ENCODE assay signal across 8 cellular contexts in genomic region chr7:23273141-23273599, GRCh38. TPM values are rescaled to one million over a fixed set of nuclear protein-coding genes. Genes with fewer than 3 reads are reported as not detected.
A peak's percentile ranks its signal among the peaks of the same experiment; 100 is the strongest.
DNase-seq lines count a peak whose midpoint lies in the region; ATAC-seq and TF ChIP-seq lines count a peak whose summit lies in the region.

No MANE protein-coding gene starts in this region.

- H3K23ac ChIP-seq in IMR-90 (ENCODE audit: low read depth, low read length): peak overlapping the region; percentile 55; the same call in 1 of the 2 replicates

- ATAC-seq in GM21619 (IDR thresholded peaks at IDR 0.05; ENCODE audit: unreplicated experiment) (peak; percentile 95), IMR-90 (ENCODE audit: low read depth) (peak; percentile 92)
- ATAC-seq in stimulated activated naive CD8-positive, alpha-beta T cell treated with anti-CD3 and anti-CD28 coated beads, Interleukin-15, amount 100 ng/mL, for 72 hours: peak; percentile 98

- peaks cover 2% of the 10 kb centered on the region; the same call in 1 of the 2 replicates for H3K9me1 ChIP-seq in IMR-90 (ENCODE audit: insufficient read depth, low read length)

- no CpG with 5 or more reads among the region's 11 CpGs for WGBS in IMR-90 (ENCODE audit: extremely low coverage in 2 of 2, insufficient read length in 1 of 2), 2 experiments
- WGBS in esophagus muscularis mucosa: 20% methylated on average over 11 of the region's 11 CpGs

- no peak overlapping the region for H2BK20ac ChIP-seq in IMR-90 (ENCODE audit: low read depth, low read length)

- H4K20me1 ChIP-seq in DOHH2 (ENCODE audit: control insufficient read depth, insufficient read depth, low read depth, low read length) (no peaks in the 10 kb centered on the region), IMR-90 (ENCODE audit: insufficient read depth, low read length) (no peaks in the 10 kb centered on the region), OCI-LY3 (ENCODE audit: insufficient read depth, low read length) (no peaks in the 10 kb centered on the region)

- no peak overlapping the region for H4K5ac ChIP-seq in IMR-90 (ENCODE audit: low read depth, low read length)

- no peak overlapping the region for H3K4me3 Mint-ChIP-seq in nephron progenitor cell
- H3K4me3 Mint-ChIP-seq in stimulated activated naive CD8-positive, alpha-beta T cell treated with anti-CD3 and anti-CD28 coated beads, Interleukin-15, amount 100 ng/mL, for 72 hours: peak overlapping the region; percentile 80

- CTCF ChIA-PET in IMR-90 (lab: Yijun Ruan, JAX): interaction anchor here (0.5 to 4.2 kb wide), 26 partner anchors 10 to 1858 kb away, joined by 3 to 34 read pairs (median 4); no protein-coding TSS in a partner anchor

- H3K27me3 ChIP-seq in DOHH2 (ENCODE audit: control insufficient read depth, low read length) (peaks cover 7% of the 10 kb centered on the region; the same call in 1 of the 2 replicates), IMR-90 (ENCODE audit: control insufficient read depth, insufficient read depth, low read length) (peaks cover 17% of the 10 kb centered on the region), OCI-LY3 (ENCODE audit: low read depth, low read length) (no peaks in the 10 kb centered on the region), esophagus muscularis mucosa (peaks cover 0 to 5% (median 0%) of the 10 kb centered on the region in 4 donors)

- H3K4me1 ChIP-seq in DOHH2 (ENCODE audit: control insufficient read depth, low read length) (peaks cover 22% of the 10 kb centered on the region), IMR-90 (ENCODE audit: control insufficient read depth, insufficient read depth, low read length) (peaks cover 2% of the 10 kb centered on the region; the same call in 1 of the 2 replicates), OCI-LY3 (ENCODE audit: low read length) (peaks cover 14% of the 10 kb centered on the region), esophagus muscularis mucosa (peaks cover 0 to 8% (median 3%) of the 10 kb centered on the region in 4 donors)

- H3K4ac ChIP-seq in IMR-90 (ENCODE audit: low read depth, low read length): no peak overlapping the region

- H3K79me2 ChIP-seq in DOHH2 (ENCODE audit: control insufficient read depth, low read length) (no peaks in the 10 kb centered on the region), OCI-LY3 (ENCODE audit: low read length) (no peaks in the 10 kb centered on the region)

- TF ChIP-seq RAD21 in IMR-90 (IDR thresholded peaks at IDR 0.05; ENCODE audit: low read length): peak; percentile 80

- TF ChIP-seq POLR2A in IMR-90 (IDR thresholded peaks at IDR 0.05; ENCODE audit: low read depth, low read length) (no peak), esophagus muscularis mucosa (IDR thresholded peaks at IDR 0.05; ENCODE audit: low read depth) (no peak)

- no peak overlapping the region for H3K14ac ChIP-seq in IMR-90 (replicated peaks; ENCODE audit: low read depth, low read length)

- H3K36me3 ChIP-seq in DOHH2 (ENCODE audit: control insufficient read depth, low read length) (no peaks in the 10 kb centered on the region), IMR-90 (ENCODE audit: control insufficient read depth, insufficient read depth, low read length) (no peaks in the 10 kb centered on the region), OCI-LY3 (replicated peaks; ENCODE audit: low read depth, low read length) (no peaks in the 10 kb centered on the region), esophagus muscularis mucosa (peaks cover 0 to 22% (median 7%) of the 10 kb centered on the region in 4 donors)

- peak overlapping the region; percentile 68 for H3K4me2 ChIP-seq in DOHH2 (ENCODE audit: low read length)
- peak overlapping the region; percentile 72; the same call in 1 of the 2 replicates for H3K4me2 ChIP-seq in IMR-90 (ENCODE audit: low read depth, low read length)
- H3K4me2 ChIP-seq in OCI-LY3 (ENCODE audit: low read length): peak overlapping the region; percentile 85

- H2BK120ac ChIP-seq in IMR-90 (ENCODE audit: low read depth, low read length): no peak overlapping the region; the same call in 1 of the 2 replicates

- H3K9me3 Mint-ChIP-seq in nephron progenitor cell: no peaks in the 10 kb centered on the region
- H3K9me3 Mint-ChIP-seq in stimulated activated naive CD8-positive, alpha-beta T cell treated with anti-CD3 and anti-CD28 coated beads, Interleukin-15, amount 100 ng/mL, for 72 hours: no peaks in the 10 kb centered on the region

- BruUV-seq in IMR-90 (replicated peaks; lab: Mats Ljungman, UMichigan): no TSS peak

- H3K27me3 Mint-ChIP-seq in nephron progenitor cell (ENCODE audit: low read depth, poor library complexity): peaks cover 24% of the 10 kb centered on the region
- H3K27me3 Mint-ChIP-seq in stimulated activated naive CD8-positive, alpha-beta T cell treated with anti-CD3 and anti-CD28 coated beads, Interleukin-15, amount 100 ng/mL, for 72 hours: peaks cover 8% of the 10 kb centered on the region

- H3K4me3 ChIP-seq in DOHH2 (ENCODE audit: low read length) (peak overlapping the region; percentile 61), IMR-90 (ENCODE audit: insufficient read depth, low read depth, low read length) (no peak overlapping the region), OCI-LY3 (ENCODE audit: low read length) (peak overlapping the region; percentile 81), esophagus muscularis mucosa (no peak overlapping the region)

- 0 out of 2 replicates have a peak overlapping the region, but pooled peaks have one; percentile 59 for H2AK5ac ChIP-seq in IMR-90 (ENCODE audit: low read depth, low read length)

- no peak overlapping the region for H3K9ac ChIP-seq in IMR-90 (ENCODE audit: low read depth, low read length)
- H3K9ac ChIP-seq in OCI-LY3 (ENCODE audit: low read length): peak overlapping the region; percentile 62

- in situ Hi-C loops in IMR-90 (cut with MboI; ENCODE audit: low sequenced_read_pairs): loop anchor here (10.0 kb wide), 1 partner anchor 432 kb away; no protein-coding TSS in a partner anchor

- H2BK15ac ChIP-seq in IMR-90 (ENCODE audit: low read depth, low read length): no peak overlapping the region

- H3K9me3 ChIP-seq in DOHH2 (ENCODE audit: control insufficient read depth, insufficient read depth, low read length) (no peaks in the 10 kb centered on the region), IMR-90 (ENCODE audit: control insufficient read depth, insufficient read depth, low read length) (no peaks in the 10 kb centered on the region), OCI-LY3 (ENCODE audit: insufficient read depth, low read length) (no peaks in the 10 kb centered on the region), esophagus muscularis mucosa (no peaks in the 10 kb centered on the region)

- H3K27ac Mint-ChIP-seq in nephron progenitor cell: no peak overlapping the region
- H3K27ac Mint-ChIP-seq in stimulated activated naive CD8-positive, alpha-beta T cell treated with anti-CD3 and anti-CD28 coated beads, Interleukin-15, amount 100 ng/mL, for 72 hours: peak overlapping the region in 1 of 2 donors; percentile 83

- H2AFZ ChIP-seq in IMR-90 (replicated peaks; ENCODE audit: low read length, poor library complexity) (peak overlapping the region; percentile 38), OCI-LY3 (ENCODE audit: low read depth, low read length) (peak overlapping the region; percentile 86)

- DNase-seq in IMR-90 (peak; percentile 96), esophagus muscularis mucosa (ENCODE audit: extremely low spot score) (peak; percentile 93), nephron progenitor cell (peak; percentile 87)
- DNase-seq in activated CD8-positive, alpha-beta memory T cell treated with anti-CD3 and anti-CD28 coated beads, Interleukin-2, amount 50 U/mL, for 48 hours: peak; percentile 97
- peak; percentile 83 to 89 for DNase-seq in stimulated activated naive CD8-positive, alpha-beta T cell treated with anti-CD3 and anti-CD28 coated beads, Interleukin-15, amount 100 ng/mL, for 72 hours

- no peak overlapping the region for H3K18ac ChIP-seq in IMR-90 (ENCODE audit: low read depth, low read length)

- no peaks in the 10 kb centered on the region for H3K79me1 ChIP-seq in IMR-90 (ENCODE audit: low read depth in 1 of 2, low read length in 2 of 2)

- peak; percentile 97 for TF ChIP-seq CTCF in DOHH2 (IDR thresholded peaks at IDR 0.05; ENCODE audit: low read depth, low read length, poor library complexity, severe bottlenecking)
- peak; percentile 86 for TF ChIP-seq CTCF in IMR-90 (conservative IDR thresholded peaks at IDR 0.05; ENCODE audit: low read depth, low read length)
- TF ChIP-seq CTCF in OCI-LY3 (IDR thresholded peaks at IDR 0.05; ENCODE audit: low read depth, low read length): peak; percentile 75
- peak; percentile 52 to 82 (median 62) for TF ChIP-seq CTCF in esophagus muscularis mucosa (IDR thresholded peaks at IDR 0.05)
- TF ChIP-seq CTCF in nephron progenitor cell (IDR thresholded peaks at IDR 0.05): peak; percentile 76

- intact Hi-C loops in IMR-90 (cut with micrococcal nuclease) (loop anchor here (1.0 to 2.0 kb wide), 3 partner anchors 88 to 439 kb away; no protein-coding TSS in a partner anchor), esophagus muscularis mucosa (cut with DNase I) (no loop called here)

- POLR2A ChIA-PET in IMR-90 (lab: Charles Lee; ENCODE audit: unreplicated experiment): no interaction called here

- no peak for TF ChIP-seq EP300 in esophagus muscularis mucosa (IDR thresholded peaks at IDR 0.05)

- H2AK9ac ChIP-seq in IMR-90 (replicated peaks; ENCODE audit: low read depth, low read length, poor library complexity): no peak overlapping the region

- H3K56ac ChIP-seq in IMR-90 (ENCODE audit: extremely low read depth, insufficient read depth, low read length): no peak overlapping the region

- H2BK5ac ChIP-seq in IMR-90 (ENCODE audit: low read depth, low read length, poor library complexity, severe bottlenecking): no peak overlapping the region

- no peak overlapping the region for H4K8ac ChIP-seq in IMR-90 (ENCODE audit: low read depth in 2 of 2, low read length in 2 of 2)

- H4K91ac ChIP-seq in IMR-90 (ENCODE audit: insufficient read depth, low read depth, low read length): no peak overlapping the region

- no peaks in the 10 kb centered on the region for H3K36me3 Mint-ChIP-seq in nephron progenitor cell (ENCODE audit: low read depth)

- H3F3A ChIP-seq in DOHH2 (ENCODE audit: control insufficient read depth, insufficient read depth): no peaks in the 10 kb centered on the region; the same call in 1 of the 2 replicates

- no peaks in the 10 kb centered on the region for H3K9me2 ChIP-seq in DOHH2 (replicated peaks; ENCODE audit: control insufficient read depth, low read length)

- H3K4me1 Mint-ChIP-seq in nephron progenitor cell: no peaks in the 10 kb centered on the region
- peaks cover 25% of the 10 kb centered on the region for H3K4me1 Mint-ChIP-seq in stimulated activated naive CD8-positive, alpha-beta T cell treated with anti-CD3 and anti-CD28 coated beads, Interleukin-15, amount 100 ng/mL, for 72 hours

- H3K27ac ChIP-seq in DOHH2 (ENCODE audit: low read depth, low read length) (no peak overlapping the region), IMR-90 (ENCODE audit: insufficient read depth, low read length) (no peak overlapping the region), OCI-LY3 (ENCODE audit: low read length) (peak overlapping the region; percentile 25), esophagus muscularis mucosa (replicated peaks in 1 of 4) (no peak overlapping the region)

- dilution Hi-C loops in IMR-90 (cut with HindIII; ENCODE audit: low sequenced_read_pairs, unreplicated experiment): no loop called here

RNA-seq across cellular contexts. Expression of gene MALSU1, which starts 26.0 kb away (rescaled TPM):
- total RNA-seq in IMR-90 (2012; rRNA removed) (30.5 and 47.8 TPM in 2 replicates), esophagus muscularis mucosa (10 to 100 TPM; 39.0 to 74.2 (median 63.3) TPM)
- 36.0 and 54.4 TPM in 2 replicates for polyA plus RNA-seq in IMR-90 (2012; rRNA removed)
- 95.4 and 113 TPM in 2 replicates for polyA plus RNA-seq in IMR-90 (2012; cell fraction: cytosol; rRNA removed)
- 33.6 and 35.6 TPM in 2 replicates for polyA plus RNA-seq in IMR-90 (2012; cell fraction: nucleus; rRNA removed; ENCODE audit: low replicate concordance)

RNA-seq across cellular contexts. Expression of gene GPNMB, which starts 26.6 kb away (rescaled TPM):
- total RNA-seq in IMR-90 (2012; rRNA removed) (under 0.01 TPM in 1 of 2 replicates, not detected in the other), esophagus muscularis mucosa (10 to 100 TPM; 46.1 to 94.9 (median 60.7) TPM)
- polyA plus RNA-seq in IMR-90 (2012; rRNA removed): 0.14 TPM in 1 of 2 replicates, not detected in the other
- 0.03 and 0.18 TPM in 2 replicates for polyA plus RNA-seq in IMR-90 (2012; cell fraction: cytosol; rRNA removed)
- 0.07 and 0.28 TPM in 2 replicates for polyA plus RNA-seq in IMR-90 (2012; cell fraction: nucleus; rRNA removed; ENCODE audit: low replicate concordance)

Comparison
In these comparisons a context has a peak if more than half of its experiments do, and no peak if none do; other contexts are left out.
1. H3K4me3 ChIP-seq: peak in DOHH2 (single experiment) and OCI-LY3 (single experiment); none in IMR-90 (single experiment) and esophagus muscularis mucosa (0 of 4).
2. RNA of gene GPNMB, which starts 26.6 kb away (total RNA-seq): 46.1 to 94.9 TPM in esophagus muscularis mucosa; under 0.01 TPM in IMR-90; every median in the first group is over 10 times any median in the second.
3. Peak in every context shown above with its lines, with median percentiles within 50 percentile points of each other: H3K4me2 ChIP-seq, CTCF ChIP-seq, ATAC-seq and DNase-seq.